Comparison of ENCODE assay signal across 24 cellular contexts in the genomic region with DNA sequence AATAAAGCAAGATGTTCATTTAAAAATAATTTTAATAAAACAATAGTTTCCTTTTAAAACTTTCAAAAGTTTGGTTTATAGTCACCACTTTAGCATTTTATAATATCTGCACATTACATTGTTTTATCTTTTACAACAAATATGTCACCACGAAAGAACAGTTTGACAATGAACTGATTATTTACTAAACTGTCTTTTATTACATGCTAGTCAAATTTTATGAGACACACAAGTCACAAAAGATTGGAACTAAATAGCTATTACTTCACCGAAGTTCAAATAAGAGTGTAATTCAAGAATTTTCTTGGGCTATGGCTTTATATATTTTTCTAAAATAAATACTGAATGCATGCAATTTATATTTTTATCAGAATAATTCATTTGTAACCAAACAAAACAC.
"Had no signal": no experiment of that assay in that cellular context is flagged by ENCODE, and none has a peak within 500 bp of the region (broad histone marks: within the 10 kb centered on the region; RNA-seq: fewer than 3 reads in every experiment).

No MANE protein-coding gene starts in this region.

- ATAC-seq: activated CD4-positive, CD25-positive, alpha-beta regulatory T cell treated with anti-CD3 and anti-CD28 coated beads, Interleukin-2, amount 50 U/mL, for 24 hours; body of pancreas; foreskin keratinocyte; lower lobe of right lung; mucosa of descending colon had no signal

- H3K4me3 Mint-ChIP-seq: activated CD4-positive, alpha-beta memory T cell treated with anti-CD3 and anti-CD28 coated beads, Interleukin-2, amount 10 ng/mL, durations not matched to agents 7 days and 5 days; activated CD4-positive, alpha-beta T cell treated with anti-CD3 and anti-CD28 coated beads, Interleukin-2, amount 10 ng/mL, durations not matched to agents 24 days and 14 days; activated naive CD4-positive, alpha-beta T cell treated with anti-CD3 and anti-CD28 coated beads, Interleukin-2, amount 50 U/mL, for 24 hours; activated T-helper 1 cell treated with anti-CD3 and anti-CD28 coated beads, Interleukin-12 subunit alpha, Interleukin-12 subunit beta, Interleukin-2, Interleukin-4 antibody, amounts not matched to agents 30 ng/mL and 10 ng/mL and 1 ng/mL, durations not matched to agents 14 hours and 24 hours and 36 hours; dendritic cell treated with granulocyte-macrophage colony-stimulating factor and Interleukin-4, amounts not matched to agents 40 ng/mL and 50 ng/mL, for 4 days; naive B cell; stimulated activated naive CD8-positive, alpha-beta T cell treated with anti-CD3 and anti-CD28 coated beads, Interleukin-15, Interleukin-2, amounts not matched to agents 100 ng/mL and 50 ng/mL, for 24 hours; T-helper 1 cell treated with Interleukin-12 subunit alpha and Interleukin-12 subunit beta and Interleukin-4 antibody, amounts not matched to agents 30 μg/mL and 1 μg/mL, for 36 hours had no signal

- H3K27me3 Mint-ChIP-seq: activated CD4-positive, alpha-beta memory T cell treated with anti-CD3 and anti-CD28 coated beads, Interleukin-2, amount 10 ng/mL, durations not matched to agents 7 days and 5 days; activated CD4-positive, alpha-beta T cell treated with anti-CD3 and anti-CD28 coated beads, Interleukin-2, amount 10 ng/mL, durations not matched to agents 24 days and 14 days; activated naive CD4-positive, alpha-beta T cell treated with anti-CD3 and anti-CD28 coated beads, Interleukin-2, amount 50 U/mL, for 24 hours; dendritic cell treated with granulocyte-macrophage colony-stimulating factor and Interleukin-4, amounts not matched to agents 40 ng/mL and 50 ng/mL, for 4 days; naive B cell; stimulated activated naive CD8-positive, alpha-beta T cell treated with anti-CD3 and anti-CD28 coated beads, Interleukin-15, Interleukin-2, amounts not matched to agents 100 ng/mL and 50 ng/mL, for 24 hours had no signal

- H3K27me3 ChIP-seq: body of pancreas, foreskin keratinocyte, sigmoid colon, thyroid gland had no signal

- H3K36me3 ChIP-seq: thyroid gland had no signal

- H3K9me3 ChIP-seq: body of pancreas, lower lobe of right lung, mucosa of descending colon, sigmoid colon, thyroid gland had no signal

- H3K27ac Mint-ChIP-seq: activated CD4-positive, alpha-beta memory T cell treated with anti-CD3 and anti-CD28 coated beads, Interleukin-2, amount 10 ng/mL, durations not matched to agents 7 days and 5 days; activated CD4-positive, alpha-beta T cell treated with anti-CD3 and anti-CD28 coated beads, Interleukin-2, amount 10 ng/mL, durations not matched to agents 24 days and 14 days; activated T-helper 1 cell treated with anti-CD3 and anti-CD28 coated beads, Interleukin-12 subunit alpha, Interleukin-12 subunit beta, Interleukin-2, Interleukin-4 antibody, amounts not matched to agents 30 ng/mL and 10 ng/mL and 1 ng/mL, durations not matched to agents 14 hours and 24 hours and 36 hours; dendritic cell treated with granulocyte-macrophage colony-stimulating factor and Interleukin-4, amounts not matched to agents 40 ng/mL and 50 ng/mL, for 4 days; stimulated activated naive CD8-positive, alpha-beta T cell treated with anti-CD3 and anti-CD28 coated beads, Interleukin-15, Interleukin-2, amounts not matched to agents 100 ng/mL and 50 ng/mL, for 24 hours; T-helper 1 cell treated with Interleukin-12 subunit alpha and Interleukin-12 subunit beta and Interleukin-4 antibody, amounts not matched to agents 30 μg/mL and 1 μg/mL, for 36 hours had no signal

- DNase-seq: activated CD4-positive, alpha-beta memory T cell treated with anti-CD3 and anti-CD28 coated beads, Interleukin-2, amount 10 ng/mL, durations not matched to agents 7 days and 5 days; activated CD4-positive, alpha-beta T cell treated with anti-CD3 and anti-CD28 coated beads, Interleukin-2, amount 10 ng/mL, durations not matched to agents 24 days and 14 days; activated gamma-delta T cell treated with Interleukin-2 at 50 U/mL for 16 hours; anterior cingulate cortex; body of pancreas; effector CD4-positive, alpha-beta T cell; foreskin keratinocyte; islet precursor cell; left colon; lower lobe of right lung; mesendoderm; mucosa of descending colon; naive B cell; nucleus accumbens; sigmoid colon; stimulated activated CD4-positive, alpha-beta T cell treated with anti-CD3 and anti-CD28 coated beads, Interleukin-4, amount 100 ng/mL, for 4 hours; substantia nigra; thyroid gland had no signal

- H3K4me3 ChIP-seq: body of pancreas, lower lobe of right lung, mucosa of descending colon, sigmoid colon, thyroid gland had no signal

- H3K4me1 ChIP-seq: body of pancreas had no signal

- H3K27ac ChIP-seq: body of pancreas, foreskin keratinocyte, lower lobe of right lung, thyroid gland had no signal

- H3K9me3 Mint-ChIP-seq: activated CD4-positive, alpha-beta memory T cell treated with anti-CD3 and anti-CD28 coated beads, Interleukin-2, amount 10 ng/mL, durations not matched to agents 7 days and 5 days; activated CD4-positive, alpha-beta T cell treated with anti-CD3 and anti-CD28 coated beads, Interleukin-2, amount 10 ng/mL, durations not matched to agents 24 days and 14 days; activated naive CD4-positive, alpha-beta T cell treated with anti-CD3 and anti-CD28 coated beads, Interleukin-2, amount 50 U/mL, for 24 hours; activated T-helper 1 cell treated with anti-CD3 and anti-CD28 coated beads, Interleukin-12 subunit alpha, Interleukin-12 subunit beta, Interleukin-2, Interleukin-4 antibody, amounts not matched to agents 30 ng/mL and 10 ng/mL and 1 ng/mL, durations not matched to agents 14 hours and 24 hours and 36 hours; dendritic cell treated with granulocyte-macrophage colony-stimulating factor and Interleukin-4, amounts not matched to agents 40 ng/mL and 50 ng/mL, for 4 days; naive B cell; stimulated activated naive CD8-positive, alpha-beta T cell treated with anti-CD3 and anti-CD28 coated beads, Interleukin-15, Interleukin-2, amounts not matched to agents 100 ng/mL and 50 ng/mL, for 24 hours; T-helper 1 cell treated with Interleukin-12 subunit alpha and Interleukin-12 subunit beta and Interleukin-4 antibody, amounts not matched to agents 30 μg/mL and 1 μg/mL, for 36 hours had no signal
